In genomic region chr12:10251669-10252068, GRCh38 we compare ENCODE assay signal across 20 cellular contexts. TPM values are rescaled to one million over a fixed set of nuclear protein-coding genes. Genes with fewer than 3 reads are reported as not detected.
DNase-seq lines count a peak whose midpoint lies in the region; ATAC-seq and TF ChIP-seq lines count a peak whose summit lies in the region.
"Had no signal": no experiment of that assay in that cellular context is flagged by ENCODE, and none has a peak within 500 bp of the region (broad histone marks: within the 10 kb centered on the region; RNA-seq: fewer than 3 reads in every experiment).

No MANE protein-coding gene starts in this region.

- H3K4me1 Mint-ChIP-seq in natural killer cell, result peaks cover 49 to 59% of the 10 kb centered on the region in 2 donors

- H3K9me3 ChIP-seq in DOHH2 (ENCODE audit: control insufficient read depth, insufficient read depth, low read length), result peaks cover 25% of the 10 kb centered on the region
- 0 out of 2 replicates have a peak, but pooled peaks cover 5% of the 10 kb centered on the region for H3K9me3 ChIP-seq in OCI-LY1 (ENCODE audit: low read length)
- H3K9me3 ChIP-seq: BE2C had no signal

- H2AFZ ChIP-seq in OCI-LY1 (ENCODE audit: low read length), result no peak overlapping the region
- H2AFZ ChIP-seq: GM23248 had no signal

- intact Hi-C loops in natural killer cell (cut with micrococcal nuclease), result no loop called here

- H4K20me1 ChIP-seq in DOHH2 (ENCODE audit: control insufficient read depth, insufficient read depth, low read depth, low read length) (no peaks in the 10 kb centered on the region), OCI-LY1 (ENCODE audit: insufficient read depth, low read length) (no peaks in the 10 kb centered on the region)
- H4K20me1 ChIP-seq: BLaER1 treated with 17β-estradiol and CSF1 and Interleukin-3, amounts not matched to agents 10 nM and 100 nM had no signal

- peak overlapping the region; percentile 95 to 96 for H3K27ac Mint-ChIP-seq in natural killer cell
- H3K27ac Mint-ChIP-seq: CD14-positive monocyte; CD4-positive, alpha-beta T cell had no signal

- H3K4me3 ChIP-seq in DOHH2 (ENCODE audit: low read length) (peak overlapping the region; percentile 47), OCI-LY1 (ENCODE audit: low read depth, low read length, poor library complexity, severe bottlenecking) (no peak overlapping the region)
- H3K4me3 ChIP-seq: A549; BLaER1 treated with 17β-estradiol and CSF1 and Interleukin-3, amounts not matched to agents 10 nM and 100 nM; GM23248 had no signal

- H3K79me2 ChIP-seq in DOHH2 (ENCODE audit: control insufficient read depth, low read length) (no peaks in the 10 kb centered on the region), OCI-LY1 (ENCODE audit: insufficient read depth, low read length) (no peaks in the 10 kb centered on the region)

- H3K4me1 ChIP-seq in DOHH2 (ENCODE audit: control insufficient read depth, low read length), result peaks cover 63% of the 10 kb centered on the region
- H3K4me1 ChIP-seq in OCI-LY1 (ENCODE audit: insufficient read depth, low read length, severe bottlenecking), result peaks cover 54% of the 10 kb centered on the region
- H3K4me1 ChIP-seq: A549, BE2C had no signal

- no peaks in the 10 kb centered on the region for H3K27me3 Mint-ChIP-seq in natural killer cell (ENCODE audit: low read depth in 2 of 2)

- H3F3A ChIP-seq in DOHH2 (ENCODE audit: control insufficient read depth, insufficient read depth), result peaks cover 12% of the 10 kb centered on the region
- no peaks in the 10 kb centered on the region for H3F3A ChIP-seq in OCI-LY1 (ENCODE audit: insufficient read depth, low read length)

- H3K27me3 ChIP-seq in DOHH2 (ENCODE audit: control insufficient read depth, low read length) (no peaks in the 10 kb centered on the region), OCI-LY1 (ENCODE audit: insufficient read depth, low read length) (no peaks in the 10 kb centered on the region)
- H3K27me3 ChIP-seq: BE2C; BLaER1 treated with 17β-estradiol and CSF1 and Interleukin-3, amounts not matched to agents 10 nM and 100 nM had no signal

- H3K9ac ChIP-seq in OCI-LY1 (ENCODE audit: low read length), result peak overlapping the region; percentile 12; the same call in 1 of the 2 replicates
- H3K9ac ChIP-seq: BLaER1 treated with 17β-estradiol and CSF1 and Interleukin-3, amounts not matched to agents 10 nM and 100 nM; GM23248 had no signal

- H3K9me2 ChIP-seq in DOHH2 (replicated peaks; ENCODE audit: control insufficient read depth, low read length) (no peaks in the 10 kb centered on the region), OCI-LY1 (ENCODE audit: low read depth, low read length) (no peaks in the 10 kb centered on the region)

- H3K36me3 ChIP-seq in DOHH2 (ENCODE audit: control insufficient read depth, low read length) (peaks cover 15% of the 10 kb centered on the region), OCI-LY1 (ENCODE audit: insufficient read depth, low read length) (no peaks in the 10 kb centered on the region)
- H3K36me3 ChIP-seq: BE2C; BLaER1 treated with 17β-estradiol and CSF1 and Interleukin-3, amounts not matched to agents 10 nM and 100 nM had no signal

- peaks cover 2 to 4% of the 10 kb centered on the region in 2 donors for H3K9me3 Mint-ChIP-seq in natural killer cell

- ATAC-seq in natural killer cell, result no peak
- ATAC-seq: A549 had no signal

- H3K4me2 ChIP-seq in DOHH2 (ENCODE audit: low read length) (peak overlapping the region; percentile 63), OCI-LY1 (ENCODE audit: low read length) (peak overlapping the region; percentile 11; the same call in 1 of the 2 replicates)
- H3K4me2 ChIP-seq: A549 had no signal

- H3K27ac ChIP-seq in DOHH2 (ENCODE audit: low read depth, low read length) (peak overlapping the region; percentile 84), OCI-LY1 (ENCODE audit: low read depth, low read length, poor library complexity, severe bottlenecking) (peak overlapping the region; percentile 99)
- H3K27ac ChIP-seq: 22Rv1; A549; BLaER1 treated with 17β-estradiol and CSF1 and Interleukin-3, amounts not matched to agents 10 nM and 100 nM; GM23248 had no signal

- TF ChIP-seq CTCF in DOHH2 (IDR thresholded peaks at IDR 0.05; ENCODE audit: low read depth, low read length, poor library complexity, severe bottlenecking) (no peak), OCI-LY1 (IDR thresholded peaks at IDR 0.05; ENCODE audit: low read length) (no peak), natural killer cell (IDR thresholded peaks at IDR 0.05) (no peak)

- DNase-seq in natural killer cell (no peak), amniotic stem cell (lab: John Stamatoyannopoulos, UW) (no peak), A172 (ENCODE audit: low spot score) (no peak), SIG-M5 treated with dmso at 0.1 percent for 504 hours (lab: John Stamatoyannopoulos, UW; ENCODE audit: unreplicated experiment) (no peak)
- DNase-seq: ACHN; AML-193; BE2C; CD4-positive, alpha-beta T cell; CD8-positive, alpha-beta memory T cell; DMS 273 treated with DMSO at 0.1 percent for 48 hours; DMS79; GM23248; H7; HCEC 1CT had no signal

- H3K36me3 Mint-ChIP-seq in natural killer cell, result peaks cover 10% of the 10 kb centered on the region
- H3K36me3 Mint-ChIP-seq: CD14-positive monocyte had no signal

- no peak overlapping the region for H3K4me3 Mint-ChIP-seq in natural killer cell
- H3K4me3 Mint-ChIP-seq: CD14-positive monocyte; CD4-positive, alpha-beta T cell had no signal

RNA-seq across cellular contexts. Expression of gene GABARAPL1, which starts 39.0 kb away (rescaled TPM):
- 100 to 1,000 TPM; 157 to 233 (median 160) TPM for total RNA-seq in natural killer cell
- 20.4 and 20.8 TPM in 2 replicates for total RNA-seq in A172 (2014; rRNA removed; shearing (Covaris generic))

RNA-seq across cellular contexts. Expression of gene KLRD1, which starts 56.0 kb away (rescaled TPM):
- 100 to 1,000 TPM; 568 to 782 (median 688) TPM for total RNA-seq in natural killer cell
- total RNA-seq in A172 (2014; rRNA removed; shearing (Covaris generic)), result not detected in 2 replicates

Comparison
In these comparisons a context has a peak if more than half of its experiments do, and no peak if none do; other contexts are left out.
1. RNA of gene KLRD1, which starts 56.0 kb away (total RNA-seq): 568 to 782 TPM in natural killer cell; not detected in A172; every median in the first group is over 100 times any median in the second.